Comparison of ENCODE assay signal across 24 cellular contexts in genomic region chr13:41788552-41788951, GRCh38.
DNase-seq lines count a peak whose midpoint lies in the region; TF ChIP-seq lines count a peak whose summit lies in the region.
"Had no signal": no experiment of that assay in that cellular context is flagged by ENCODE, and none has a peak within 500 bp of the region (broad histone marks: within the 10 kb centered on the region; RNA-seq: fewer than 3 reads in every experiment).

No MANE protein-coding gene starts in this region.

- peak overlapping the region in 2 of 3 experiments; percentile 32 to 67; a peak in 2 of 7 replicates for H3K27ac Mint-ChIP-seq in H9
- H3K27ac Mint-ChIP-seq: brain, GM23338, IgD-negative memory B cell had no signal

- no peak overlapping the region for H2AK5ac ChIP-seq in H9 (ENCODE audit: insufficient read length, low read length)

- no peaks in the 10 kb centered on the region for H3K79me1 ChIP-seq in H9 (ENCODE audit: insufficient read depth, low read depth, low read length, poor library complexity, severe bottlenecking)

- no peak overlapping the region for H2AFZ ChIP-seq in H9 (ENCODE audit: low read length)
- H2AFZ ChIP-seq: GM23338 had no signal

- WGBS in H9 (ENCODE audit: extremely low coverage, insufficient read length, low lambda C conversion rate) = no CpG with 5 or more reads among the region's 4 CpGs

- H3T11ph ChIP-seq in H9 (ENCODE audit: low read length) = no peak overlapping the region

- H3K4me3 Mint-ChIP-seq in H9 = no peak overlapping the region
- H3K4me3 Mint-ChIP-seq: brain; CD4-positive, alpha-beta memory T cell; GM23338; IgD-negative memory B cell; neural crest cell had no signal

- H2BK120ac ChIP-seq in H9 (ENCODE audit: low read depth, low read length, poor library complexity, severe bottlenecking) = no peak overlapping the region

- TF ChIP-seq POLR2A in NB4 (IDR thresholded peaks at IDR 0.05; ENCODE audit: extremely low read depth, insufficient read length) = no peak

- H3K4ac ChIP-seq in H9 (ENCODE audit: low read depth, low read length) = no peak overlapping the region

- H3K23me2 ChIP-seq in H9 (ENCODE audit: insufficient read length, low read depth, low read length, poor library complexity, severe bottlenecking) = no peaks in the 10 kb centered on the region

- intact Hi-C loops in tibial artery (cut with DNase I; ENCODE audit: low total_unique reads) = no loop called here

- no peaks in the 10 kb centered on the region for H3K27me3 ChIP-seq in H9 (ENCODE audit: insufficient read depth, low read length)
- H3K27me3 ChIP-seq in tibial artery = no peaks in the 10 kb centered on the region
- H3K27me3 ChIP-seq: gastrocnemius medialis had no signal

- H3K79me2 ChIP-seq in H9 (ENCODE audit: insufficient read depth, low read length) = no peaks in the 10 kb centered on the region

- H3K27ac ChIP-seq in H9 (ENCODE audit: insufficient read length, low read depth, low read length) (no peak overlapping the region), epithelial cell of prostate (peak overlapping the region; percentile 24), tibial artery (no peak overlapping the region)
- H3K27ac ChIP-seq: gastrocnemius medialis, skin epidermis had no signal

- no peak overlapping the region for H2BK5ac ChIP-seq in H9 (ENCODE audit: insufficient read length, low read length)

- TF ChIP-seq CTCF in H9 (conservative IDR thresholded peaks at IDR 0.05) (no peak), NB4 (IDR thresholded peaks at IDR 0.05; ENCODE audit: low read depth, low read length) (no peak), tibial artery (IDR thresholded peaks at IDR 0.05) (no peak)

- peaks cover 0 to 4% (median 0%) of the 10 kb centered on the region in 3 donors for H3K36me3 ChIP-seq in tibial artery

- H2BK20ac ChIP-seq in H9 (ENCODE audit: low read depth, low read length, poor library complexity, severe bottlenecking) = no peak overlapping the region

- H3K36me3 Mint-ChIP-seq in H9 (ENCODE audit: insufficient read depth in 1 of 3, low read depth in 3 of 3) = no peaks in the 10 kb centered on the region

- H4K5ac ChIP-seq in H9 (ENCODE audit: insufficient read length, low read depth, low read length) = no peak overlapping the region

- no peaks in the 10 kb centered on the region for H4K20me1 ChIP-seq in H9 (ENCODE audit: control insufficient read depth, insufficient read depth, insufficient read length)

- H4K8ac ChIP-seq in H9 (replicated peaks; ENCODE audit: insufficient read length, low read depth, low read length) = no peak overlapping the region

- H3K4me1 Mint-ChIP-seq in H9 = peaks cover 3 to 6% of the 10 kb centered on the region in 2 experiments; a peak in 1 of 4 replicates
- H3K4me1 Mint-ChIP-seq: IgD-negative memory B cell, neural crest cell had no signal

- H3K56ac ChIP-seq in H9 (ENCODE audit: insufficient read length, low read depth, low read length) = no peak overlapping the region

- H3K23ac ChIP-seq in H9 (ENCODE audit: insufficient read length, low read depth, low read length) = no peak overlapping the region

- no peak overlapping the region for H2BK12ac ChIP-seq in H9 (ENCODE audit: insufficient read length, low read depth, low read length)

- DNase-seq in H9 (no peak), NB4 (ENCODE audit: low read depth) (peak; percentile 8), epithelial cell of prostate (ENCODE audit: low read depth, low spot score) (no peak), lung microvascular endothelial cell (ENCODE audit: low read depth in 2 of 2) (peak; percentile 90 to 93), tibial artery (no peak), hypothalamus (lab: John Stamatoyannopoulos, UW) (no peak)
- no peak for DNase-seq in activated CD4-positive, alpha-beta T cell treated with anti-CD3 and anti-CD28 coated beads, Interleukin-2, amount 50 U/mL, for 48 hours
- DNase-seq: activated CD4-positive, alpha-beta T cell treated with anti-CD3 and anti-CD28 coated beads for 4 hours; cortex of kidney; erythroblast; gastrocnemius medialis; left colon; NCI-H1048; NCI-H2029 treated with DMSO at 0.1 percent for 48 hours; NCI-H446; posterior cingulate gyrus; stimulated activated naive CD4-positive, alpha-beta T cell treated with Interleukin-2 at 50 U/mL for 16 hours; SW 1271 had no signal

- H3K14ac ChIP-seq in H9 (ENCODE audit: insufficient read depth, low read length) = no peak overlapping the region

- no peak overlapping the region for H3K9ac ChIP-seq in H9 (ENCODE audit: extremely low read depth, insufficient read length, low read length)

- no peak overlapping the region for H2BK15ac ChIP-seq in H9 (ENCODE audit: low read depth, low read length)

- no peak overlapping the region for H3K4me3 ChIP-seq in NB4 (ENCODE audit: low read depth, low read length)
- no peak overlapping the region for H3K4me3 ChIP-seq in tibial artery
- H3K4me3 ChIP-seq: gastrocnemius medialis, GM23338, skin epidermis had no signal

- no peak overlapping the region for H3K18ac ChIP-seq in H9 (ENCODE audit: insufficient read length, low read depth, low read length)

- H3K9me3 Mint-ChIP-seq in H9 = no peaks in the 10 kb centered on the region
- H3K9me3 Mint-ChIP-seq: brain; CD4-positive, alpha-beta memory T cell; GM23338; IgD-negative memory B cell; neural crest cell had no signal

- H3K9me3 ChIP-seq in H9 (ENCODE audit: control insufficient read depth, low read depth, low read length) (no peaks in the 10 kb centered on the region), tibial artery (no peaks in the 10 kb centered on the region)
- H3K9me3 ChIP-seq: gastrocnemius medialis had no signal

- no peak overlapping the region for H4K91ac ChIP-seq in H9 (ENCODE audit: insufficient read length, low read depth, low read length)

- H3K4me2 ChIP-seq in H9 (ENCODE audit: insufficient read depth, insufficient read length, low read length) = no peak overlapping the region
- H3K4me2 ChIP-seq: GM23338 had no signal

- H3K27me3 Mint-ChIP-seq in H9 (ENCODE audit: low read depth) = no peaks in the 10 kb centered on the region
- H3K27me3 Mint-ChIP-seq: brain; CD4-positive, alpha-beta memory T cell; IgD-negative memory B cell had no signal

- no peaks in the 10 kb centered on the region for H3K4me1 ChIP-seq in H9 (ENCODE audit: insufficient read depth, low read length)
- no peaks in the 10 kb centered on the region for H3K4me1 ChIP-seq in tibial artery

Comparison
In these comparisons a context has a peak if more than half of its experiments do, and no peak if none do; other contexts are left out.
1. DNase-seq: peak in NB4 (single experiment) and lung microvascular endothelial cell (2 of 2); none in H9 (single experiment), epithelial cell of prostate (single experiment), tibial artery (0 of 2), hypothalamus (0 of 51) and activated CD4-positive, alpha-beta T cell treated with anti-CD3 and anti-CD28 coated beads, Interleukin-2, amount 50 U/mL, for 48 hours (0 of 2).